Comparison of ENCODE assay signal across 9 cellular contexts in genomic region chr3:112132975-112133448, GRCh38. TPM values are rescaled to one million over a fixed set of nuclear protein-coding genes. Genes with fewer than 3 reads are reported as not detected.
DNase-seq lines count a peak whose midpoint lies in the region; ATAC-seq, FAIRE-seq and TF ChIP-seq lines count a peak whose summit lies in the region.
"Had no signal": no experiment of that assay in that cellular context is flagged by ENCODE, and none has a peak within 500 bp of the region (broad histone marks: within the 10 kb centered on the region; RNA-seq: fewer than 3 reads in every experiment).

TSS of gene GCSAM (minus strand) at chr3:112133248. CDS start at chr3:112133120, 128 bp downstream.

- H3K4me3 Mint-ChIP-seq in T-cell (peak within 1 kb of the TSS; percentile 86 to 92 (median 90)), progenitor cell of endocrine pancreas (ENCODE audit: low read depth) (no peak within 1 kb of the TSS)

- H3K36me3 Mint-ChIP-seq in T-cell, result no peaks in the 10 kb centered on the region
- peaks cover 3% of the 10 kb centered on the region for H3K36me3 Mint-ChIP-seq in progenitor cell of endocrine pancreas (ENCODE audit: insufficient read depth)

- no peak within 1 kb of the TSS for H3K4me2 ChIP-seq in K562 (ENCODE audit: insufficient read depth, low read length)

- H3K79me2 ChIP-seq in K562 (ENCODE audit: control insufficient read depth, insufficient read depth, low read length), result no peaks in the 10 kb centered on the region

- TF ChIP-seq POLR2A in K562 (conservative IDR thresholded peaks at IDR 0.05) (no peak), gastrocnemius medialis (IDR thresholded peaks at IDR 0.05) (no peak)

- 3% methylated on average over 3 of the region's 5 CpGs for WGBS in K562 (ENCODE audit: insufficient coverage, low coverage, missing lambda C conversion rate)

- H2AFZ ChIP-seq in K562 (ENCODE audit: low read depth, low read length), result no peak within 1 kb of the TSS

- BruUV-seq in K562 (replicated peaks; lab: Mats Ljungman, UMichigan), result no TSS peak
- BruUV-seq in A673 (replicated peaks; lab: Mats Ljungman, UMichigan), result no TSS peak

- H3K9me3 ChIP-seq in K562 (replicated peaks; ENCODE audit: control insufficient read depth, insufficient read depth, low read depth, low read length), result no peaks in the 10 kb centered on the region
- H3K9me3 ChIP-seq in gastrocnemius medialis, result no peaks in the 10 kb centered on the region
- H3K9me3 ChIP-seq in kidney (ENCODE audit: control insufficient read depth in 1 of 2, low read length in 2 of 2), result no peaks in the 10 kb centered on the region
- H3K9me3 ChIP-seq in A673 (ENCODE audit: low read depth, low read length, poor library complexity, severe bottlenecking), result no peaks in the 10 kb centered on the region

- FAIRE-seq in K562 (lab: Jason Lieb, UNC), result no peak
- no peak for FAIRE-seq in kidney (lab: Jason Lieb, UNC)
- FAIRE-seq: TTC549 had no signal

- H3K9ac ChIP-seq in K562 (ENCODE audit: insufficient read depth in 1 of 2, low read depth in 2 of 2, low read length in 2 of 2) (no peak within 1 kb of the TSS), kidney (ENCODE audit: low read length in 2 of 2) (no peak within 1 kb of the TSS)

- H3K9me3 Mint-ChIP-seq in T-cell (no peaks in the 10 kb centered on the region), progenitor cell of endocrine pancreas (ENCODE audit: low read depth) (no peaks in the 10 kb centered on the region)

- H4K20me1 ChIP-seq in K562 (replicated peaks; ENCODE audit: control insufficient read depth, insufficient read depth, low read length), result no peaks in the 10 kb centered on the region

- no peak for TF ChIP-seq RAD21 in K562 (CRISPR knock-in tag; conservative IDR thresholded peaks at IDR 0.05 in 1 of 2, IDR thresholded peaks at IDR 0.05 in 1 of 2)

- H3K4me1 Mint-ChIP-seq in T-cell (peaks cover 91 to 94% (median 92%) of the 10 kb centered on the region in 3 donors), progenitor cell of endocrine pancreas (ENCODE audit: low read depth) (peaks cover 28% of the 10 kb centered on the region)

- intact Hi-C loops in K562 (cut with micrococcal nuclease) (loop anchor here (10.0 kb wide), 1 partner anchor 142 kb away; no protein-coding TSS in a partner anchor), gastrocnemius medialis (cut with DNase I; ENCODE audit: low total_unique reads) (no loop called here), kidney (cut with DNase I) (no loop called here), A673 (cut with micrococcal nuclease; ENCODE audit: unreplicated experiment) (loop anchor here (10.0 kb wide), 1 partner anchor 182 kb away; no protein-coding TSS in a partner anchor)

- peak; percentile 75 for ATAC-seq in GM19025 (IDR thresholded peaks at IDR 0.05; ENCODE audit: low read depth, unreplicated experiment)
- peak; percentile 67 for ATAC-seq in HG03066 (IDR thresholded peaks at IDR 0.05; ENCODE audit: low read depth, unreplicated experiment)
- ATAC-seq in T-cell (replicated peaks in 1 of 4), result peak; percentile 71 to 79 (median 74)
- no peak for ATAC-seq in K562
- no peak for ATAC-seq in gastrocnemius medialis

- no peak for TF ChIP-seq CTCF in K562 (IDR thresholded peaks at IDR 0.05 in 2 of 3, conservative IDR thresholded peaks at IDR 0.05 in 1 of 3; ENCODE audit: insufficient read depth in 2 of 3, low read depth in 1 of 3, low read length in 3 of 3)
- no peak for TF ChIP-seq CTCF in gastrocnemius medialis (IDR thresholded peaks at IDR 0.05 in 4 of 5, conservative IDR thresholded peaks at IDR 0.05 in 1 of 5)
- TF ChIP-seq CTCF in kidney (IDR thresholded peaks at IDR 0.05; ENCODE audit: borderline replicate concordance, extremely low read depth, insufficient read depth), result no peak
- no peak for TF ChIP-seq CTCF in A673 (conservative IDR thresholded peaks at IDR 0.05; ENCODE audit: low read depth, low read length)
- no peak for TF ChIP-seq CTCF in progenitor cell of endocrine pancreas (IDR thresholded peaks at IDR 0.05; ENCODE audit: unreplicated experiment)

- peak within 1 kb of the TSS; percentile 93 to 98 for H3K27ac Mint-ChIP-seq in T-cell
- H3K27ac Mint-ChIP-seq in progenitor cell of endocrine pancreas, result no peak within 1 kb of the TSS

- H3K27me3 ChIP-seq in K562 (ENCODE audit: control insufficient read depth in 2 of 2, insufficient read depth in 2 of 2, low read length in 2 of 2) (no peaks in the 10 kb centered on the region), gastrocnemius medialis (no peaks in the 10 kb centered on the region), A673 (replicated peaks; ENCODE audit: insufficient read depth, low read depth, low read length, poor library complexity) (no peaks in the 10 kb centered on the region)

- no peak for TF ChIP-seq EP300 in K562 (IDR thresholded peaks at IDR 0.05; ENCODE audit: low read length)

- H3K9me1 ChIP-seq in K562 (ENCODE audit: control insufficient read depth, insufficient read depth, low read length), result no peaks in the 10 kb centered on the region

- H3K27me3 Mint-ChIP-seq in T-cell (no peaks in the 10 kb centered on the region), progenitor cell of endocrine pancreas (no peaks in the 10 kb centered on the region)

- DNase-seq in T-cell (peak; percentile 31 to 86 (median 72)), K562 (ENCODE audit: extremely low read depth in 1 of 4, low spot score in 3 of 4) (no peak), gastrocnemius medialis (peak; percentile 19 to 35), kidney (no peak), A673 (ENCODE audit: low spot score) (no peak), progenitor cell of endocrine pancreas (ENCODE audit: low spot score, unreplicated experiment) (no peak)

- H3K27ac ChIP-seq in K562 (ENCODE audit: extremely low read depth, low read depth, low read length) (no peak within 1 kb of the TSS), gastrocnemius medialis (no peak within 1 kb of the TSS), kidney (ENCODE audit: low read depth in 2 of 2, low read length in 2 of 2) (no peak within 1 kb of the TSS), A673 (ENCODE audit: low read depth, low read length, poor library complexity, severe bottlenecking) (no peak within 1 kb of the TSS)

- POLR2A ChIA-PET in T-cell (lab: Charles Lee) (no interaction called here), K562 (lab: Yijun Ruan, JAX) (no interaction called here), A673 (lab: Charles Lee; ENCODE audit: low non-redundant PET) (no interaction called here)

- no peak within 1 kb of the TSS for H3K4me3 ChIP-seq in K562
- H3K4me3 ChIP-seq in gastrocnemius medialis, result no peak within 1 kb of the TSS
- no peak within 1 kb of the TSS for H3K4me3 ChIP-seq in kidney (ENCODE audit: low read length in 2 of 2)
- no peak within 1 kb of the TSS for H3K4me3 ChIP-seq in A673 (ENCODE audit: low read depth, low read length, poor library complexity, severe bottlenecking)

- CTCF ChIA-PET in T-cell (lab: Charles Lee) (interaction anchor here (1.1 to 1.3 kb wide), 2 partner anchors 9 to 22 kb away, joined by 3 to 7 read pairs; no protein-coding TSS in a partner anchor), K562 (lab: Yijun Ruan, JAX; ENCODE audit: low intra/inter-chr PET ratio) (no interaction called here), A673 (lab: Charles Lee) (no interaction called here)

- no peaks in the 10 kb centered on the region for H3K36me3 ChIP-seq in K562 (ENCODE audit: control insufficient read depth, insufficient read depth, low read length)
- H3K36me3 ChIP-seq in gastrocnemius medialis, result no peaks in the 10 kb centered on the region
- no peaks in the 10 kb centered on the region for H3K36me3 ChIP-seq in kidney (ENCODE audit: control insufficient read depth in 1 of 2, insufficient read depth in 2 of 2, low read length in 2 of 2)
- H3K36me3 ChIP-seq in A673 (ENCODE audit: insufficient read depth, low read length, poor library complexity, severe bottlenecking), result no peaks in the 10 kb centered on the region

- H3K4me1 ChIP-seq in K562 (replicated peaks in 1 of 2; ENCODE audit: control insufficient read depth in 2 of 2, insufficient read depth in 2 of 2, low read length in 2 of 2), result peaks cover 0 to 7% of the 10 kb centered on the region in 2 experiments; a peak in 1 of 5 replicates
- no peaks in the 10 kb centered on the region for H3K4me1 ChIP-seq in gastrocnemius medialis
- H3K4me1 ChIP-seq in kidney (ENCODE audit: control insufficient read depth in 1 of 2, insufficient read depth in 1 of 2, low read depth in 1 of 2, low read length in 2 of 2), result peaks cover 0 to 3% of the 10 kb centered on the region in 2 donors
- no peaks in the 10 kb centered on the region for H3K4me1 ChIP-seq in A673 (ENCODE audit: insufficient read depth, low read length, poor library complexity, severe bottlenecking)

- in situ Hi-C loops in K562 (cut with MboI), result no loop called here
- in situ Hi-C loops in gastrocnemius medialis (cut with MboI; ENCODE audit: low sequenced_read_pairs in 4 of 4), result loop anchor here in 1 of 4 donors (25.0 kb wide), 1 partner anchor 379 kb away; no protein-coding TSS in a partner anchor

TF ChIP-seq in K562, 482 proteins besides CTCF, POLR2A, EP300 and RAD21:
- no peak for TF ChIP-seq KAT8 (IDR thresholded peaks at IDR 0.05; ENCODE audit: low read depth)
- no peak for TF ChIP-seq STAG1 (CRISPR knock-in tag; IDR thresholded peaks at IDR 0.05; ENCODE audit: borderline replicate concordance)
- peak; percentile 45 to 62 for TF ChIP-seq NRF1 (conservative IDR thresholded peaks at IDR 0.05 in 1 of 2, IDR thresholded peaks at IDR 0.05 in 1 of 2)
- no peak for TF ChIP-seq HLTF (IDR thresholded peaks at IDR 0.05)

RNA-seq across cellular contexts. Expression of gene GCSAM, which starts in this region (rescaled TPM):
- total RNA-seq in T-cell (10 to 100 TPM; 15.8 to 21.6 (median 18.2) TPM), K562 (2014; rRNA removed) (not detected in 2 replicates), K562 (2014; rRNA removed; fragmentation: Illumina TruSeq; extraction: Trizol) (not detected in 2 replicates), K562 (2015; rRNA removed; fragmentation: Illumina TruSeq; extraction: Trizol) (not detected in 2 replicates), K562 (2021) (0.04 TPM in 1 of 2 replicates, not detected in the other), gastrocnemius medialis (not detected), kidney (0.88 TPM), A673 (2021) (not detected in 2 replicates), progenitor cell of endocrine pancreas (not detected in 2 replicates)
- not detected in 2 replicates for total RNA-seq in K562 (2011; cell fraction: chromatin; rRNA removed; ENCODE audit: low replicate concordance)
- not detected in 2 replicates for total RNA-seq in K562 (2011; cell fraction: nucleolus; rRNA removed)
- not detected in 2 replicates for total RNA-seq in K562 (2011; cell fraction: nucleoplasm; rRNA removed)
- polyA plus RNA-seq in K562 (2011; rRNA removed) (not detected in 2 replicates), K562 (2014; fragmentation: Illumina TruSeq; extraction: Trizol) (not detected in 2 replicates), K562 (2014; fragmentation: Nextera tagmentation; extraction: Ambion mirVana) (under 1 TPM in 1 of 2 experiments, not detected in 1; 0.10 TPM), K562 (2014; rRNA removed) (not detected in 2 replicates), kidney (ENCODE audit: insufficient read depth, low read depth, low replicate concordance) (not detected)
- not detected in 2 replicates for polyA plus RNA-seq in K562 (2011; cell fraction: cytosol; rRNA removed)
- not detected in 2 replicates for polyA plus RNA-seq in K562 (2011; cell fraction: nucleus; rRNA removed)
- 0.17 and 0.21 TPM in 2 replicates for polyA plus RNA-seq in K562 (2012)
- not detected in 2 replicates for polyA minus RNA-seq in K562 (2011; rRNA and poly(A)+ RNA removed)
- not detected in 2 replicates for polyA minus RNA-seq in K562 (2011; cell fraction: cytosol; rRNA and poly(A)+ RNA removed)
- polyA minus RNA-seq in K562 (2011; cell fraction: nucleus; rRNA and poly(A)+ RNA removed), result not detected in 2 replicates

Comparison
In these comparisons a context has a peak if more than half of its experiments do, and no peak if none do; other contexts are left out.
1. Peak in DNase-seq in gastrocnemius medialis; RNA of the gene not detected or under 1 TPM.
2. ATAC-seq: peak in GM19025 (single experiment), HG03066 (single experiment) and T-cell (4 of 4); none in K562 (single experiment) and gastrocnemius medialis (0 of 2).
3. DNase-seq: peak in T-cell (34 of 34); none in K562 (0 of 4), kidney (single experiment), A673 (single experiment) and progenitor cell of endocrine pancreas (single experiment).
4. CTCF ChIA-PET loops: an anchor here in T-cell (1.1 to 1.3 kb wide); none called in K562 and A673.
5. intact Hi-C loops: an anchor here in K562 (10.0 kb wide) and A673 (10.0 kb wide); none called in gastrocnemius medialis and kidney.